Comparison of ENCODE assay signal across 8 cellular contexts in the genomic region with DNA sequence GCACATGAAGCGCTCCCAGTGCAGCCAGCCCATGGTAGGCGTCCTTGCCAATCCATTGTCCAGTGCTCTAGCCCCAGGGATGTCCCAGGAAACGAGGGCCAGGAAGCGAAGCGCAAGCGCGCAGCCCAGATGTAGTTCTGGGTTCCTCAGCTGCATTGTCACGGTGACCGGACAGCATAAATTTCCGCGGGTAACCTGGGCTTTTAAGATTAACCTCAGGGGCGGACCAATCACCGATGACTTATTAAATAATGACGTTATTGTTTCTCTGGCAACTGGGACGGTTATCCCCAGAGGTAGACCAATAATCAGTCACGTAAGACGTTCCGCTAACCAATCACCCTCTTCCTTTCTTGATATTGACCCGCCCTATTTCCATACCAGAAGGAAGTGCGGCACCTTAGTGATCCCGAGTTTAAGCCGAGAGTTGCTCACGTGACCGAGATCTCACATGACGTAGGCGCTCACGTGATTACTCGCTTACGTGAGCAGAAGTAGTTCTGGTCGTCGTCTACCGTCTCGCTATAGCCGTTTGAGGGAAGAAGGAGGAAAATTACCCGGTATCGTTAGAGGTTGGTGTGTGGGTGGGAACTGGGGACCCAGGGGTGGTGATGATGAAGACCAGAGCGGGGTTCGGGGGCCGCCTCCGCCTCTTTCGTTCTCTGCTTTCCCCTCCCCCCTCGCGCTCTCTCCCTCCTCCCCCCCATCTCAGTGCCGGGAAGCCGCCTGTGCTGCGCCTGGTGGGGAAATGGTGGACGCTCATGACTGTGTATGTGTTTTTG. TPM values are rescaled to one million over a fixed set of nuclear protein-coding genes. Genes with fewer than 3 reads are reported as not detected.
DNase-seq lines count a peak whose midpoint lies in the region; ATAC-seq, FAIRE-seq and TF ChIP-seq lines count a peak whose summit lies in the region.

A gene (minus strand): TSS at position 178 of the 782 bp plus-strand sequence. CDS start 22 bp downstream, at position 156.
A gene with protein sequence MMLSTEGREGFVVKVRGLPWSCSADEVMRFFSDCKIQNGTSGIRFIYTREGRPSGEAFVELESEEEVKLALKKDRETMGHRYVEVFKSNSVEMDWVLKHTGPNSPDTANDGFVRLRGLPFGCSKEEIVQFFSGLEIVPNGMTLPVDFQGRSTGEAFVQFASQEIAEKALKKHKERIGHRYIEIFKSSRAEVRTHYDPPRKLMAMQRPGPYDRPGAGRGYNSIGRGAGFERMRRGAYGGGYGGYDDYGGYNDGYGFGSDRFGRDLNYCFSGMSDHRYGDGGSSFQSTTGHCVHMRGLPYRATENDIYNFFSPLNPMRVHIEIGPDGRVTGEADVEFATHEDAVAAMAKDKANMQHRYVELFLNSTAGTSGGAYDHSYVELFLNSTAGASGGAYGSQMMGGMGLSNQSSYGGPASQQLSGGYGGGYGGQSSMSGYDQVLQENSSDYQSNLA (plus strand): TSS at position 475 of the 782 bp plus-strand sequence. CDS start 3,767 bp downstream, outside the sequence.

- CTCF ChIA-PET in HepG2 (lab: Yijun Ruan, JAX; ENCODE audit: low intra/inter-chr PET ratio, low total read pairs) = no interaction called here

- peaks cover 5% of the 10 kb centered on the region; the same call in 1 of the 2 replicates for H4K20me1 ChIP-seq in HepG2 (ENCODE audit: insufficient read depth, low read length)

- H2AFZ ChIP-seq in HepG2 (ENCODE audit: low read length) = no peak within 1 kb of the TSS

- in situ Hi-C loops in HepG2 (cut with HindIII; ENCODE audit: extremely low pct_ligation_motif_present, low pct_unique_long_range_greater_than_20kb) = no loop called here

- ATAC-seq in GM19397 (IDR thresholded peaks at IDR 0.05; ENCODE audit: unreplicated experiment) (peak; percentile 93), HG03571 (IDR thresholded peaks at IDR 0.05; ENCODE audit: unreplicated experiment) (peak; percentile 95), HepG2 (peak; percentile 94)

- intact Hi-C loops in HepG2 (cut with micrococcal nuclease; ENCODE audit: unreplicated experiment) = loop anchor here (2.0 to 5.0 kb wide), 2 partner anchors 17 to 61 kb away; a partner anchor contains a TSS

- H3K4me1 ChIP-seq in HepG2 (ENCODE audit: insufficient read depth, low read length) = peaks cover 8% of the 10 kb centered on the region

- DNase-seq in NCI-H82 (lab: John Stamatoyannopoulos, UW) (peak; percentile 99), dermis microvascular lymphatic vessel endothelial cell (ENCODE audit: low read depth in 2 of 2) (peak; percentile 98 to 99), HepG2 (ENCODE audit: low spot score) (peak; percentile 97)
- DNase-seq in activated CD4-positive, alpha-beta T cell treated with anti-CD3 and anti-CD28 coated beads, Interleukin-2, amount 50 U/mL, for 48 hours = peak; percentile 84 to 89
- peak; percentile 80 for DNase-seq in stimulated activated CD4-positive, alpha-beta T cell treated with anti-CD3 and anti-CD28 coated beads, Interleukin-4, amount 100 ng/mL, for 1 hour

- no peaks in the 10 kb centered on the region for H3K27me3 ChIP-seq in HepG2 (ENCODE audit: control insufficient read depth in 1 of 2, insufficient read depth in 2 of 2, low read length in 2 of 2)

- H3K79me2 ChIP-seq in HepG2 (ENCODE audit: insufficient read depth, low read length) = peaks cover 49% of the 10 kb centered on the region

- TF ChIP-seq POLR2A in HepG2 (IDR thresholded peaks at IDR 0.05; ENCODE audit: insufficient read depth in 1 of 2, low read depth in 2 of 2, low read length in 2 of 2) = peak; percentile 70 to 90

- TF ChIP-seq EP300 in HepG2 (IDR thresholded peaks at IDR 0.05; ENCODE audit: low read depth in 2 of 2, low read length in 2 of 2) (no peak), HepG2 (CRISPR knock-in tag; IDR thresholded peaks at IDR 0.05; ENCODE audit: borderline replicate concordance) (no peak)

- H3K27ac ChIP-seq in C4-2B (peak within 1 kb of the TSS; percentile 86), HepG2 (ENCODE audit: extremely low read length, insufficient read depth, low read length) (peak within 1 kb of the TSS; percentile 97)

- peak within 1 kb of the TSS; percentile 68 to 82 (median 79) for H3K4me3 ChIP-seq in HepG2 (replicated peaks in 1 of 3; ENCODE audit: insufficient read depth in 1 of 3, low read depth in 2 of 3, low read length in 3 of 3)

- peak within 1 kb of the TSS; percentile 97 for H3K9ac ChIP-seq in HepG2 (ENCODE audit: insufficient read depth, low read depth, low read length)

- H3K36me3 ChIP-seq in HepG2 (replicated peaks in 1 of 2; ENCODE audit: control insufficient read depth in 1 of 2, insufficient read depth in 2 of 2, low read length in 2 of 2) = peaks cover 0 to 17% of the 10 kb centered on the region in 2 experiments; a peak in 3 of 5 replicates

- no peaks in the 10 kb centered on the region for H3K9me3 ChIP-seq in HepG2 (ENCODE audit: low read length)

- TF ChIP-seq CTCF in C4-2B (conservative IDR thresholded peaks at IDR 0.05) (no peak), HepG2 (CRISPR knock-in tag; IDR thresholded peaks at IDR 0.05) (no peak)

- no CpG with 5 or more reads among the region's 47 CpGs for WGBS in HepG2 (ENCODE audit: low lambda C conversion rate)

- TF ChIP-seq RAD21 in HepG2 (CRISPR knock-in tag; IDR thresholded peaks at IDR 0.05) = no peak

- POLR2A ChIA-PET in HepG2 (lab: Yijun Ruan, JAX) = interaction anchor here (1.0 kb wide), 1 partner anchor 17 kb away, joined by 14 read pairs; a partner anchor contains a TSS

- no TSS peak for BruUV-seq in HepG2 (replicated peaks; lab: Mats Ljungman, UMichigan)

- FAIRE-seq in HepG2 (lab: Jason Lieb, UNC) = peak; percentile 96

- peak within 1 kb of the TSS; percentile 71 for H3K4me2 ChIP-seq in HepG2 (ENCODE audit: low read depth, low read length)

TF ChIP-seq in HepG2, 621 proteins besides CTCF, POLR2A, EP300 and RAD21 (continues in another document):
- peak; percentile 88 for TF ChIP-seq ZMYM4 (CRISPR knock-in tag; IDR thresholded peaks at IDR 0.05)
- no peak for TF ChIP-seq ZNF30 (CRISPR knock-in tag; IDR thresholded peaks at IDR 0.05)
- no peak for TF ChIP-seq NFKBIZ (CRISPR knock-in tag; IDR thresholded peaks at IDR 0.05)
- TF ChIP-seq HOXA3 (CRISPR knock-in tag; IDR thresholded peaks at IDR 0.05) = peak; percentile 86
- no peak for TF ChIP-seq HHEX (CRISPR knock-in tag; IDR thresholded peaks at IDR 0.05)
- TF ChIP-seq ZNF501 (CRISPR knock-in tag; IDR thresholded peaks at IDR 0.05) = no peak
- TF ChIP-seq CREM (IDR thresholded peaks at IDR 0.05) = peak; percentile 88
- TF ChIP-seq CREM (CRISPR knock-in tag; IDR thresholded peaks at IDR 0.05) = no peak

RNA-seq across cellular contexts. Expression of the first gene that starts in this region (rescaled TPM):
- total RNA-seq in dermis microvascular lymphatic vessel endothelial cell = 23.3 and 24.4 TPM in 2 replicates
- 33.3 and 59.3 TPM in 2 replicates for total RNA-seq in HepG2 (2016; rRNA removed; fragmentation: Illumina TruSeq; extraction: Trizol)
- 9.1 and 9.3 TPM in 2 replicates for total RNA-seq in HepG2 (2016; cell fraction: cytosol; rRNA removed; fragmentation: Illumina TruSeq; extraction: Trizol; ENCODE audit: low read depth)
- 33.2 and 57.0 TPM in 2 replicates for total RNA-seq in HepG2 (2016; cell fraction: insoluble cytoplasmic fraction; rRNA removed; fragmentation: Illumina TruSeq; extraction: Trizol)
- total RNA-seq in HepG2 (2016; cell fraction: membrane; rRNA removed; fragmentation: Illumina TruSeq; extraction: Trizol) = 13.0 and 15.3 TPM in 2 replicates
- total RNA-seq in HepG2 (2016; cell fraction: nucleus; rRNA removed; fragmentation: Illumina TruSeq; extraction: Trizol) = 55.2 and 67.1 TPM in 2 replicates
- polyA plus RNA-seq in HepG2 (2011; rRNA removed) = 27.0 and 31.4 TPM in 2 replicates
- polyA plus RNA-seq in HepG2 (2011; cell fraction: cytosol; rRNA removed) = 15.0 and 16.0 TPM in 2 replicates
- polyA plus RNA-seq in HepG2 (2011; cell fraction: nucleus; rRNA removed) = 28.5 and 38.2 TPM in 2 replicates
- 19.5 and 19.7 TPM in 2 replicates for polyA plus RNA-seq in HepG2 (2012)
- polyA plus RNA-seq in HepG2 (2016; cell fraction: cytosol; fragmentation: Illumina TruSeq; extraction: Trizol; ENCODE audit: low read depth) = 8.1 and 8.2 TPM in 2 replicates
- 26.3 and 34.0 TPM in 2 replicates for polyA plus RNA-seq in HepG2 (2016; cell fraction: insoluble cytoplasmic fraction; fragmentation: Illumina TruSeq; extraction: Trizol; ENCODE audit: low read depth)
- polyA plus RNA-seq in HepG2 (2016; cell fraction: membrane; fragmentation: Illumina TruSeq; extraction: Trizol; ENCODE audit: low read depth) = 8.0 and 10.5 TPM in 2 replicates
- polyA plus RNA-seq in HepG2 (2016; cell fraction: nucleus; fragmentation: Illumina TruSeq; extraction: Trizol; ENCODE audit: insufficient read depth, low read depth) = 108 and 116 TPM in 2 replicates
- 9.4 and 59.3 TPM in 2 replicates for polyA minus RNA-seq in HepG2 (2011; rRNA and poly(A)+ RNA removed; ENCODE audit: low replicate concordance)
- polyA minus RNA-seq in HepG2 (2011; cell fraction: cytosol; rRNA and poly(A)+ RNA removed) = 3.4 and 6.9 TPM in 2 replicates
- polyA minus RNA-seq in HepG2 (2011; cell fraction: nucleus; rRNA and poly(A)+ RNA removed) = 12.1 and 12.5 TPM in 2 replicates

RNA-seq across cellular contexts. Expression of the second gene that starts in this region (rescaled TPM):
- total RNA-seq in dermis microvascular lymphatic vessel endothelial cell = 75.9 and 81.4 TPM in 2 replicates
- 56.9 and 80.1 TPM in 2 replicates for total RNA-seq in HepG2 (2016; rRNA removed; fragmentation: Illumina TruSeq; extraction: Trizol)
- 3.0 and 3.8 TPM in 2 replicates for total RNA-seq in HepG2 (2016; cell fraction: cytosol; rRNA removed; fragmentation: Illumina TruSeq; extraction: Trizol; ENCODE audit: low read depth)
- total RNA-seq in HepG2 (2016; cell fraction: insoluble cytoplasmic fraction; rRNA removed; fragmentation: Illumina TruSeq; extraction: Trizol) = 56.7 and 80.8 TPM in 2 replicates
- 8.9 and 11.3 TPM in 2 replicates for total RNA-seq in HepG2 (2016; cell fraction: membrane; rRNA removed; fragmentation: Illumina TruSeq; extraction: Trizol)
- 24.4 and 25.9 TPM in 2 replicates for total RNA-seq in HepG2 (2016; cell fraction: nucleus; rRNA removed; fragmentation: Illumina TruSeq; extraction: Trizol)
- polyA plus RNA-seq in HepG2 (2011; rRNA removed) = 19.8 and 23.8 TPM in 2 replicates
- polyA plus RNA-seq in HepG2 (2011; cell fraction: cytosol; rRNA removed) = 10.8 and 18.5 TPM in 2 replicates
- polyA plus RNA-seq in HepG2 (2011; cell fraction: nucleus; rRNA removed) = 2.8 and 6.0 TPM in 2 replicates
- polyA plus RNA-seq in HepG2 (2012) = 37.5 and 38.7 TPM in 2 replicates
- 2.6 and 3.2 TPM in 2 replicates for polyA plus RNA-seq in HepG2 (2016; cell fraction: cytosol; fragmentation: Illumina TruSeq; extraction: Trizol; ENCODE audit: low read depth)
- polyA plus RNA-seq in HepG2 (2016; cell fraction: insoluble cytoplasmic fraction; fragmentation: Illumina TruSeq; extraction: Trizol; ENCODE audit: low read depth) = 87.9 and 95.7 TPM in 2 replicates
- 9.3 and 9.8 TPM in 2 replicates for polyA plus RNA-seq in HepG2 (2016; cell fraction: membrane; fragmentation: Illumina TruSeq; extraction: Trizol; ENCODE audit: low read depth)
- 36.4 and 38.0 TPM in 2 replicates for polyA plus RNA-seq in HepG2 (2016; cell fraction: nucleus; fragmentation: Illumina TruSeq; extraction: Trizol; ENCODE audit: insufficient read depth, low read depth)
- 7.4 and 22.0 TPM in 2 replicates for polyA minus RNA-seq in HepG2 (2011; rRNA and poly(A)+ RNA removed; ENCODE audit: low replicate concordance)
- polyA minus RNA-seq in HepG2 (2011; cell fraction: cytosol; rRNA and poly(A)+ RNA removed) = 12.0 and 13.7 TPM in 2 replicates
- 8.5 and 10.1 TPM in 2 replicates for polyA minus RNA-seq in HepG2 (2011; cell fraction: nucleus; rRNA and poly(A)+ RNA removed)

Comparison
In these comparisons a context has a peak if more than half of its experiments do, and no peak if none do; other contexts are left out.
1. Peak in every context shown above with its lines: DNase-seq, ATAC-seq, H3K4me3 ChIP-seq and H3K27ac ChIP-seq.